9 cellular contexts compared by ENCODE assay signal in genomic region chr9:35746583-35746982, GRCh38. TPM values are rescaled to one million over a fixed set of nuclear protein-coding genes. Genes with fewer than 3 reads are reported as not detected.
DNase-seq lines count a peak whose midpoint lies in the region; ATAC-seq and TF ChIP-seq lines count a peak whose summit lies in the region.
"Had no signal": no experiment of that assay in that cellular context is flagged by ENCODE, and none has a peak within 500 bp of the region (broad histone marks: within the 10 kb centered on the region; RNA-seq: fewer than 3 reads in every experiment).

No MANE protein-coding gene starts in this region.

- H3K27ac ChIP-seq in ascending aorta (peak overlapping the region in 1 of 2 donors; percentile 94), right lobe of liver (peak overlapping the region in 1 of 3 donors; percentile 85)

- CTCF ChIA-PET in activated naive CD4-positive, alpha-beta T cell treated with anti-CD3 and anti-CD28 coated beads, Interleukin-2, amount 10 ng/mL, durations not matched to agents 7 days and 5 days (lab: Charles Lee): interaction anchor here (1.0 to 6.6 kb wide), 5 partner anchors 10 to 152 kb away, joined by 3 to 83 read pairs (median 20); no protein-coding TSS in a partner anchor

- H3K27ac Mint-ChIP-seq in activated naive CD4-positive, alpha-beta T cell treated with anti-CD3 and anti-CD28 coated beads, Interleukin-2, amount 10 ng/mL, durations not matched to agents 7 days and 5 days: no peak overlapping the region
- peak overlapping the region; percentile 71 for H3K27ac Mint-ChIP-seq in type B pancreatic cell

- TF ChIP-seq CTCF in ascending aorta (IDR thresholded peaks at IDR 0.05) (no peak), right lobe of liver (IDR thresholded peaks at IDR 0.05) (no peak), type B pancreatic cell (conservative IDR thresholded peaks at IDR 0.05) (no peak)

- H3K4me1 ChIP-seq in ascending aorta (peaks cover 10 to 34% of the 10 kb centered on the region in 2 donors), right lobe of liver (peaks cover 0 to 33% (median 15%) of the 10 kb centered on the region in 4 donors)

- DNase-seq in activated naive CD4-positive, alpha-beta T cell treated with anti-CD3 and anti-CD28 coated beads, Interleukin-2, amount 10 ng/mL, durations not matched to agents 7 days and 5 days: no peak
- DNase-seq in activated naive CD4-positive, alpha-beta T cell treated with anti-CD3 and anti-CD28 coated beads, Interleukin-2, amount 50 U/mL, for 16 hours: no peak
- peak in 1 of 2 donors; percentile 39 for DNase-seq in ascending aorta (ENCODE audit: low spot score in 2 of 2)
- DNase-seq in right lobe of liver: peak in 1 of 3 donors; percentile 68
- DNase-seq in type B pancreatic cell (ENCODE audit: extremely low spot score, unreplicated experiment): no peak
- DNase-seq in activated gamma-delta T cell (lab: John Stamatoyannopoulos, UW): no peak
- no peak for DNase-seq in NCI-H187 treated with DMSO at 0.1 percent for 48 hours (lab: John Stamatoyannopoulos, UW)
- DNase-seq: GDM1 had no signal

- H3K27me3 Mint-ChIP-seq in activated naive CD4-positive, alpha-beta T cell treated with anti-CD3 and anti-CD28 coated beads, Interleukin-2, amount 10 ng/mL, durations not matched to agents 7 days and 5 days: no peaks in the 10 kb centered on the region
- no peaks in the 10 kb centered on the region for H3K27me3 Mint-ChIP-seq in type B pancreatic cell

- H3K9me3 Mint-ChIP-seq in activated naive CD4-positive, alpha-beta T cell treated with anti-CD3 and anti-CD28 coated beads, Interleukin-2, amount 10 ng/mL, durations not matched to agents 7 days and 5 days: no peaks in the 10 kb centered on the region
- no peaks in the 10 kb centered on the region for H3K9me3 Mint-ChIP-seq in type B pancreatic cell

- H3K27me3 ChIP-seq in ascending aorta (no peaks in the 10 kb centered on the region), right lobe of liver (no peaks in the 10 kb centered on the region)

- H3K36me3 Mint-ChIP-seq in activated naive CD4-positive, alpha-beta T cell treated with anti-CD3 and anti-CD28 coated beads, Interleukin-2, amount 10 ng/mL, durations not matched to agents 7 days and 5 days: peaks cover 36% of the 10 kb centered on the region
- H3K36me3 Mint-ChIP-seq in type B pancreatic cell: peaks cover 29% of the 10 kb centered on the region

- peaks cover 29 to 42% of the 10 kb centered on the region in 2 donors for H3K36me3 ChIP-seq in ascending aorta
- H3K36me3 ChIP-seq in right lobe of liver: peaks cover 7 to 45% (median 21%) of the 10 kb centered on the region in 4 donors

- TF ChIP-seq POLR2A in right lobe of liver (IDR thresholded peaks at IDR 0.05): no peak

- intact Hi-C loops in ascending aorta (cut with DNase I): loop anchor here (5.0 kb wide), 1 partner anchor 139 kb away; the partner anchor contains the start of gene TESK1
- intact Hi-C loops in right lobe of liver (cut with DNase I): no loop called here

- ATAC-seq in right lobe of liver: peak; percentile 46 to 56 (median 48)
- ATAC-seq in GM21717 (IDR thresholded peaks at IDR 0.05; ENCODE audit: unreplicated experiment): no peak

- H3K4me1 Mint-ChIP-seq in activated naive CD4-positive, alpha-beta T cell treated with anti-CD3 and anti-CD28 coated beads, Interleukin-2, amount 10 ng/mL, durations not matched to agents 7 days and 5 days: peaks cover 62% of the 10 kb centered on the region
- H3K4me1 Mint-ChIP-seq in type B pancreatic cell (ENCODE audit: unreplicated experiment): peaks cover 23% of the 10 kb centered on the region

- H3K4me3 Mint-ChIP-seq in activated naive CD4-positive, alpha-beta T cell treated with anti-CD3 and anti-CD28 coated beads, Interleukin-2, amount 10 ng/mL, durations not matched to agents 7 days and 5 days: peak overlapping the region; percentile 31
- peak overlapping the region; percentile 92 for H3K4me3 Mint-ChIP-seq in type B pancreatic cell

- 15% methylated on average over 3 of the region's 3 CpGs for WGBS in right lobe of liver (ENCODE audit: insufficient coverage, low coverage, low lambda C conversion rate, missing lambda C conversion rate)

- H3K4me3 ChIP-seq in ascending aorta: peak overlapping the region; percentile 87 to 94
- H3K4me3 ChIP-seq in right lobe of liver: peak overlapping the region; percentile 78 to 83 (median 82)

- no peaks in the 10 kb centered on the region for H3K9me3 ChIP-seq in ascending aorta
- H3K9me3 ChIP-seq in right lobe of liver: no peaks in the 10 kb centered on the region

RNA-seq across cellular contexts. Expression of gene GBA2, which starts 2.4 kb away (rescaled TPM):
- total RNA-seq in ascending aorta (40.7 TPM), right lobe of liver (10 to 100 TPM; 29.5 to 53.7 (median 35.2) TPM), type B pancreatic cell (ENCODE audit: low replicate concordance) (100 and 103 TPM in 2 replicates)

RNA-seq across cellular contexts. Expression of gene RGP1, which starts 2.5 kb away (rescaled TPM):
- total RNA-seq in ascending aorta (24.8 TPM), right lobe of liver (10 to 100 TPM in 5 of 6 experiments, 1 to 10 TPM in 1; 9.5 to 13.0 (median 11.4) TPM), type B pancreatic cell (ENCODE audit: low replicate concordance) (35.0 and 35.7 TPM in 2 replicates)

RNA-seq across cellular contexts. Expression of gene MSMP, which starts 7.5 kb away (rescaled TPM):
- total RNA-seq in ascending aorta (not detected), right lobe of liver (not detected), type B pancreatic cell (ENCODE audit: low replicate concordance) (not detected in 2 replicates)

RNA-seq across cellular contexts. Expression of gene CREB3, which starts 14.1 kb away (rescaled TPM):
- total RNA-seq in ascending aorta (48.3 TPM), right lobe of liver (10 to 100 TPM; 12.1 to 35.2 (median 17.8) TPM), type B pancreatic cell (ENCODE audit: low replicate concordance) (29.1 and 36.4 TPM in 2 replicates)

RNA-seq across cellular contexts. Expression of gene TLN1, which starts 14.6 kb away (rescaled TPM):
- total RNA-seq in ascending aorta (735 TPM), right lobe of liver (100 to 1,000 TPM; 103 to 168 (median 128) TPM), type B pancreatic cell (ENCODE audit: low replicate concordance) (136 and 164 TPM in 2 replicates)
